ENCODE assay signal across 15 cellular contexts in the genomic region with DNA sequence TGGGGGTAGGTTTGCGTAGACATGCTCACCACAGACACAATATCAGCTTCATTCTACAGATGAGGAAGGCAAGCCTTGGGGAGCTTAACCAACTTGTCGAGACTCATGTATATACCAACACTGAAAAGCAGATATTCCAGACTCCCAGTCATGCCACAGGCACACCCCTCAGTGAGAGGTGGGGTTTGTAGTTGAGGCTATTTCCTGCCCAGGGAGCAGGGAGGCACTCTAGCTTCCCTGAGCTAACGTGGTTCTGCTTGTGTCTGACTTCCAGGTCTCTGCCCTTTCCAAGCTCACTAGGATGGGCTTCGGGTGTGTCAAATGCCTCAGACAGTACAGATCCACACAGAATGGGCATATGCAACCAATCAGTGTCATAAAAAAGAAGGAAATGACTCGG.
"Had no signal": no experiment of that assay in that cellular context is flagged by ENCODE, and none has a peak within 500 bp of the region (broad histone marks: within the 10 kb centered on the region; RNA-seq: fewer than 3 reads in every experiment).

No MANE protein-coding gene starts in this region.

- H3K9me3 ChIP-seq: transverse colon had no signal

- H3K27me3 ChIP-seq: transverse colon had no signal

- H3K4me3 ChIP-seq: dorsolateral prefrontal cortex, transverse colon had no signal

- ATAC-seq: activated T-cell treated with anti-CD3 and anti-CD28 coated beads, Interleukin-2, amount 50 U/mL, for 72 hours had no signal

- H3K27ac Mint-ChIP-seq: activated CD8-positive, alpha-beta T cell treated with anti-CD3 and anti-CD28 coated beads for 36 hours; progenitor cell of endocrine pancreas had no signal

- H3K27me3 Mint-ChIP-seq: activated CD8-positive, alpha-beta T cell treated with anti-CD3 and anti-CD28 coated beads for 36 hours; progenitor cell of endocrine pancreas had no signal

- H3K36me3 ChIP-seq: transverse colon had no signal

- H3K4me3 Mint-ChIP-seq: activated CD8-positive, alpha-beta T cell treated with anti-CD3 and anti-CD28 coated beads for 36 hours; activated T-cell treated with anti-CD3 and anti-CD28 coated beads, Interleukin-2, amount 50 U/mL, for 72 hours had no signal

- H3K4me1 ChIP-seq: transverse colon had no signal

- H3K27ac ChIP-seq: dorsolateral prefrontal cortex, transverse colon, VCaP had no signal

- DNase-seq: activated CD4-positive, alpha-beta T cell treated with anti-CD3 and anti-CD28 coated beads for 1 hour; activated CD8-positive, alpha-beta memory T cell treated with anti-CD3 and anti-CD28 coated beads, Interleukin-2, amount 50 U/mL, for 48 hours; activated CD8-positive, alpha-beta T cell treated with anti-CD3 and anti-CD28 coated beads for 36 hours; activated gamma-delta T cell treated with Interleukin-2 at 50 U/mL for 16 hours; activated T-cell treated with anti-CD3 and anti-CD28 coated beads, Interleukin-2, amount 50 U/mL, for 72 hours; dorsolateral prefrontal cortex; foreskin melanocyte; head of caudate nucleus; right cardiac atrium; small intestine; stimulated activated CD4-positive, alpha-beta T cell treated with anti-CD3 and anti-CD28 coated beads, Interleukin-4, amount 100 ng/mL, for 24 hours; stimulated activated naive CD4-positive, alpha-beta T cell treated with Interleukin-2 at 50 U/mL for 16 hours; transverse colon had no signal
